Comparison of ENCODE assay signal across 28 cellular contexts in genomic region chr10:35722226-35722625, GRCh38.
"Had no signal": no experiment of that assay in that cellular context is flagged by ENCODE, and none has a peak within 500 bp of the region (broad histone marks: within the 10 kb centered on the region; RNA-seq: fewer than 3 reads in every experiment).

No MANE protein-coding gene starts in this region.

- H3K27ac Mint-ChIP-seq: naive thymus-derived CD8-positive, alpha-beta T cell; natural killer cell treated with Interleukin-12 subunit alpha and Interleukin-12 subunit beta and Interleukin-15 and Interleukin-18, amount 100 ng/mL, for 72 hours; nephron progenitor cell; progenitor cell of endocrine pancreas; stimulated activated memory B cell treated with anti-CD40 and anti-IgM and Interleukin-4, amounts not matched to agents 10 μg/mL and 1 μg/mL and 100 μg/mL, for 72 hours; stimulated activated naive CD8-positive, alpha-beta T cell treated with anti-CD3 and anti-CD28 coated beads, Interleukin-15, amount 100 ng/mL, for 72 hours; type B pancreatic cell had no signal

- H3K36me3 Mint-ChIP-seq: naive thymus-derived CD8-positive, alpha-beta T cell; natural killer cell treated with Interleukin-12 subunit alpha and Interleukin-12 subunit beta and Interleukin-15 and Interleukin-18, amount 100 ng/mL, for 72 hours; stimulated activated memory B cell treated with anti-CD40 and anti-IgM and Interleukin-4, amounts not matched to agents 10 μg/mL and 1 μg/mL and 100 μg/mL, for 72 hours; type B pancreatic cell had no signal

- DNase-seq: naive thymus-derived CD8-positive, alpha-beta T cell; nephron progenitor cell; nucleus accumbens; ovary; posterior cingulate gyrus; psoas muscle; right cardiac atrium; right lobe of liver; sigmoid colon; small intestine; stimulated activated CD4-positive, alpha-beta T cell treated with anti-CD3 and anti-CD28 coated beads, Interleukin-15, amount 100 ng/mL, for 24 hours; stimulated activated CD4-positive, alpha-beta T cell treated with anti-CD3 and anti-CD28 coated beads, Interleukin-4, amount 100 ng/mL, for 1 hour; stimulated activated CD4-positive, alpha-beta T cell treated with anti-CD3 and anti-CD28 coated beads, Interleukin-4, amount 100 ng/mL, for 4 hours; stimulated activated CD8-positive, alpha-beta memory T cell treated with anti-CD3 and anti-CD28 coated beads, Interleukin-4, amount 100 ng/mL, for 48 hours; stimulated activated naive CD4-positive, alpha-beta T cell; stimulated activated naive CD8-positive, alpha-beta T cell treated with anti-CD3 and anti-CD28 coated beads, Interleukin-15, amount 100 ng/mL, for 72 hours; stimulated activated naive CD8-positive, alpha-beta T cell treated with anti-CD3 and anti-CD28 coated beads, Interleukin-15, Interleukin-2, amounts not matched to agents 100 U/mL and 50 U/mL, for 24 hours; substantia nigra; testis; tibial artery; transverse colon; upper lobe of right lung; uterus had no signal

- H3K4me3 Mint-ChIP-seq: naive thymus-derived CD8-positive, alpha-beta T cell; natural killer cell treated with Interleukin-12 subunit alpha and Interleukin-12 subunit beta and Interleukin-15 and Interleukin-18, amount 100 ng/mL, for 72 hours; nephron progenitor cell; neural crest cell; stimulated activated memory B cell treated with anti-CD40 and anti-IgM and Interleukin-4, amounts not matched to agents 10 μg/mL and 1 μg/mL and 100 μg/mL, for 72 hours; stimulated activated naive CD8-positive, alpha-beta T cell treated with anti-CD3 and anti-CD28 coated beads, Interleukin-15, amount 100 ng/mL, for 72 hours; type B pancreatic cell had no signal

- ATAC-seq: naive thymus-derived CD8-positive, alpha-beta T cell; natural killer cell treated with Interleukin-12 subunit alpha and Interleukin-12 subunit beta and Interleukin-15 and Interleukin-18, amount 100 ng/mL, for 72 hours; psoas muscle; right cardiac atrium; right lobe of liver; stimulated activated memory B cell treated with anti-CD40 and anti-IgM and Interleukin-4, amounts not matched to agents 10 μg/mL and 1 μg/mL and 100 μg/mL, for 72 hours; stimulated activated naive CD8-positive, alpha-beta T cell treated with anti-CD3 and anti-CD28 coated beads, Interleukin-15, amount 100 ng/mL, for 72 hours; stimulated activated naive CD8-positive, alpha-beta T cell treated with anti-CD3 and anti-CD28 coated beads, Interleukin-15, Interleukin-2, amounts not matched to agents 100 U/mL and 50 U/mL, for 24 hours; upper lobe of right lung had no signal

- H3K27me3 Mint-ChIP-seq: progenitor cell of endocrine pancreas had no signal

- H3K9me3 Mint-ChIP-seq: nephron progenitor cell; neural crest cell; stimulated activated memory B cell treated with anti-CD40 and anti-IgM and Interleukin-4, amounts not matched to agents 10 μg/mL and 1 μg/mL and 100 μg/mL, for 72 hours; stimulated activated naive CD8-positive, alpha-beta T cell treated with anti-CD3 and anti-CD28 coated beads, Interleukin-15, amount 100 ng/mL, for 72 hours; type B pancreatic cell had no signal

- H3K4me1 Mint-ChIP-seq: naive thymus-derived CD8-positive, alpha-beta T cell; neural crest cell; stimulated activated memory B cell treated with anti-CD40 and anti-IgM and Interleukin-4, amounts not matched to agents 10 μg/mL and 1 μg/mL and 100 μg/mL, for 72 hours; stimulated activated naive CD8-positive, alpha-beta T cell treated with anti-CD3 and anti-CD28 coated beads, Interleukin-15, amount 100 ng/mL, for 72 hours had no signal
